In the genomic region with DNA sequence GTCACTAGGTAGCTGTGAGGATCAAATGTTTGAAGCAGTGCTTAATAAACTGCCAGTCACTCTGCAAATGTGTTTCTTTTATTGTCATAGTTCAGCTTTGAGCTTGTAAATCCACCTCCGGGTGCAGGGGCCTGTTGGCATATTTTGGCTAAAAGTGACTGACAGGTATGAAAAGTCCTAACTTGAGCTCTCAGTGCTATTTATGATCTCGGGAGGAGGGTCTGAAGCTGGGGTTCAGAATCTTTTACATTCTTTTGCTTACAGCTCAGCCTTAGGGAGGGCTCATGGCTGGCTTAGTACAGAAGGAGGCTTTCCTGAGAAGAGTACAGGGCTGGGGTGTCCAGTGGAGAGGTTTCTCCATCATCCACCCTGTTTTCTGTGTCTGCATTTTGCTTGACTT, we compare ENCODE assay signal across 1 cellular context.
TF ChIP-seq lines count a peak whose summit lies in the region.

No MANE protein-coding gene starts in this region.

TF ChIP-seq in GM12878, 131 proteins besides CTCF, POLR2A, EP300 and RAD21:
- TF ChIP-seq, protein P1, sequence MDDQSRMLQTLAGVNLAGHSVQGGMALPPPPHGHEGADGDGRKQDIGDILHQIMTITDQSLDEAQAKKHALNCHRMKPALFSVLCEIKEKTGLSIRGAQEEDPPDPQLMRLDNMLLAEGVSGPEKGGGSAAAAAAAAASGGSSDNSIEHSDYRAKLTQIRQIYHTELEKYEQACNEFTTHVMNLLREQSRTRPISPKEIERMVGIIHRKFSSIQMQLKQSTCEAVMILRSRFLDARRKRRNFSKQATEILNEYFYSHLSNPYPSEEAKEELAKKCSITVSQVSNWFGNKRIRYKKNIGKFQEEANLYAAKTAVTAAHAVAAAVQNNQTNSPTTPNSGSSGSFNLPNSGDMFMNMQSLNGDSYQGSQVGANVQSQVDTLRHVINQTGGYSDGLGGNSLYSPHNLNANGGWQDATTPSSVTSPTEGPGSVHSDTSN (IDR thresholded peaks at IDR 0.05; ENCODE audit: insufficient replicate concordance, low read depth, low read length): peak; percentile 23
- TF ChIP-seq SREBF1 (IDR thresholded peaks at IDR 0.05; ENCODE audit: low read length): no peak
- TF ChIP-seq POLR2AphosphoS5 (IDR thresholded peaks at IDR 0.05; ENCODE audit: low read length): no peak
- peak; percentile 75 for TF ChIP-seq PKNOX1 (IDR thresholded peaks at IDR 0.05)
